ENCODE assay signal across 1 cellular context in the genomic region with DNA sequence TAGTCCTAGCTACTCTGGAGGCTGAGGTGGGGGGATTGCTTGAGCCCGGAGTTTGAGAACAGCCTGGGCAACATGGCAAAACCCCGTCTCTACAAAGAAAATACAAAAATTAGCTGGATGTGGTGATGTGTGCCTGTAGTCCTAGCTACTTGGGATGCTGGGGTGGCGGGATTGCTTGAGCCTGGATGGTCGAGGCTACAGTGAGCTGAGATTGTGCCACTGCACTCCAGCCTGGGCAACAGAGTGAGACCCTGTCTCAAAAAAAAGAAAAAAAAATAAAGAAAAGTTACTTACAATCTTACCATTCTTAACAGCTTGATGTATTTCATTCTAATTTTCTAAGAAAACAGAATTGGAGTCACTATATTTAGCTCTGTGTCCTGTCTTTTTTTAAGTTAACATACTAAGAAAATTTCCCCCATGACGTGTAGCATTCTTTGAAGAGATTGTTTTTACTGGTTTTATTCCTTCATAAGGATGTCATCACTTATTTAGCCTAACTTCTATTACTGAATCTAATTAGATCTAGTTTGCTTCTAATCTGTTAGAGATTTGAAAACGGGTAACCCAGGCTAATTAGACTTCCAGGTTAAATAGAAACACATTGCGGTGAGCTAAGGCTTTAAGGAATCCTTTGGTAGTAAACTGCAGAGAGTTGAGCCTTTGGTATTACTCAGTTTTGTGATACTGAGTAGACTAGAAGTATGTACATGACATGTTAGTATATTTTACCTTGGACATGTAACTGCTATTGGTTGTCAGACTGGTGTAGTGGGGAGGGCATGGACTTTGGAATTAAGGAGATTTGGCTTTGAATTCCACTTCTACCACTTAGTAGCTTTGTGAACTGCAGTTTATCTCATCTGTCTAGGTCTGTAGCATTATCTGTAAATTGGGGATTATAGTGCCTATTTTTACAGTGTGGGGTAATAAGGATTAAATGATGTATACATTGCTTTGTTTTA.
TF ChIP-seq lines count a peak whose summit lies in the region.

No MANE protein-coding gene starts in this region.

TF ChIP-seq in HepG2, 621 proteins besides CTCF, POLR2A, EP300 and RAD21:
- TF ChIP-seq HNF4G (IDR thresholded peaks at IDR 0.05; ENCODE audit: borderline replicate concordance, low read depth, low read length), result 0 out of 2 replicates have a peak, but pooled peaks have one; percentile 14
- no peak for TF ChIP-seq HNF4G (CRISPR knock-in tag; IDR thresholded peaks at IDR 0.05; ENCODE audit: borderline replicate concordance, low read depth)
- peak; percentile 75 for TF ChIP-seq HNF4A (CRISPR knock-in tag; IDR thresholded peaks at IDR 0.05)
- no peak for TF ChIP-seq FOXA3 (CRISPR knock-in tag; IDR thresholded peaks at IDR 0.05)
